Comparison of ENCODE assay signal across 8 cellular contexts in the genomic region with DNA sequence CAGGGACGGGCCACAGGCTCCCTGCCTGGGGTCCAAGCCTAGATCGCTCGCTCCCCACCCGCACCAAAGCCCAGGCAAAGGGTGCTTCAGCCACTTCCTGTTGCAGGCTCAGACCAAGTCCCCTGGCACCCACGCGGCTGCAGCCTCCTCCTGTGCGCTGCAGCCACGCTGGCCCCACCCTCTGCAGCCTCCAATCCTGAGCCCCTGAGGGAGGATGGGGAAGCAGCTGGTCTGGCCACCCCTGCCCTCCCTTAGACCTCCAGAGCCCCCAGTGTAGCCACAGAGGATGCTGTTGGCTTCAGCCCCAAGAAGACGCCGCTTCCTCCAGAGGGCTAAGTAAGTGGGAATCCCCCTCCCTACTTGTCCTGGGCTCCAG. TPM values are rescaled to one million over a fixed set of nuclear protein-coding genes. Genes with fewer than 3 reads are reported as not detected.
A peak's percentile ranks its signal among the peaks of the same experiment; 100 is the strongest.
DNase-seq lines count a peak whose midpoint lies in the region; ATAC-seq and TF ChIP-seq lines count a peak whose summit lies in the region.

No MANE protein-coding gene starts in this region.

- peak; percentile 65 for DNase-seq in activated CD8-positive, alpha-beta memory T cell treated with anti-CD3 and anti-CD28 coated beads for 24 hours
- DNase-seq in activated CD8-positive, alpha-beta memory T cell treated with anti-CD3 and anti-CD28 coated beads, Interleukin-2, amount 50 U/mL, for 4 hours, result no peak
- DNase-seq in SK-N-DZ (ENCODE audit: low spot score), result peak; percentile 35
- no peak for DNase-seq in right atrium auricular region (ENCODE audit: low spot score)
- DNase-seq in suprapubic skin (ENCODE audit: low spot score in 2 of 2), result peak in 1 of 2 donors; percentile 79
- no peak for DNase-seq in RKO (ENCODE audit: low spot score)
- DNase-seq in NCI-H146 treated with DMSO at 0.1 percent for 48 hours (lab: John Stamatoyannopoulos, UW; ENCODE audit: unreplicated experiment), result no peak

- TF ChIP-seq CTCF in right atrium auricular region (IDR thresholded peaks at IDR 0.05) (no peak), suprapubic skin (IDR thresholded peaks at IDR 0.05) (no peak)

- H3K4me1 ChIP-seq in right atrium auricular region (peaks cover 0 to 32% of the 10 kb centered on the region in 2 donors), suprapubic skin (peaks cover 36% of the 10 kb centered on the region)

- TF ChIP-seq POLR2A in suprapubic skin (IDR thresholded peaks at IDR 0.05), result no peak

- WGBS in suprapubic skin, result 52% methylated on average over 6 of the region's 10 CpGs

- H3K27ac ChIP-seq in right atrium auricular region (peak overlapping the region; percentile 50 to 65), suprapubic skin (peak overlapping the region; percentile 75)

- no peaks in the 10 kb centered on the region for H3K9me3 ChIP-seq in right atrium auricular region
- H3K9me3 ChIP-seq in suprapubic skin, result no peaks in the 10 kb centered on the region

- H3K27me3 ChIP-seq in right atrium auricular region (no peaks in the 10 kb centered on the region), suprapubic skin (no peaks in the 10 kb centered on the region)

- no peak for TF ChIP-seq EP300 in suprapubic skin (IDR thresholded peaks at IDR 0.05)

- H3K36me3 ChIP-seq in right atrium auricular region, result peaks cover 10% of the 10 kb centered on the region
- peaks cover 15% of the 10 kb centered on the region for H3K36me3 ChIP-seq in suprapubic skin

- ATAC-seq in HG02884 (IDR thresholded peaks at IDR 0.05; ENCODE audit: unreplicated experiment), result peak; percentile 57

- peak overlapping the region in 1 of 2 donors; percentile 51 for H3K4me3 ChIP-seq in right atrium auricular region
- H3K4me3 ChIP-seq in suprapubic skin, result peak overlapping the region; percentile 50

RNA-seq across cellular contexts. Expression of a gene that starts 9.3 kb away (rescaled TPM):
- polyA plus RNA-seq in SK-N-DZ (2014; cell fraction: cytosol; rRNA removed), result 16.3 and 21.9 TPM in 2 replicates
- 17.3 and 18.2 TPM in 2 replicates for polyA plus RNA-seq in SK-N-DZ (2014; cell fraction: nucleus; rRNA removed)
- total RNA-seq in right atrium auricular region (10 to 100 TPM in 1 of 2 donors, 1 to 10 TPM in 1; 9.4 to 14.7 TPM), suprapubic skin (10 to 100 TPM; 12.8 to 21.5 (median 17.2) TPM)

Comparison
In these comparisons a context has a peak if more than half of its experiments do, and no peak if none do; other contexts are left out.
1. DNase-seq: peak in activated CD8-positive, alpha-beta memory T cell treated with anti-CD3 and anti-CD28 coated beads for 24 hours (single experiment) and SK-N-DZ (single experiment); none in activated CD8-positive, alpha-beta memory T cell treated with anti-CD3 and anti-CD28 coated beads, Interleukin-2, amount 50 U/mL, for 4 hours (single experiment), right atrium auricular region (single experiment), RKO (single experiment) and NCI-H146 treated with DMSO at 0.1 percent for 48 hours (single experiment).